In genomic region chr1:174976436-174977107, GRCh38 we compare ENCODE assay signal across 9 cellular contexts. TPM values are rescaled to one million over a fixed set of nuclear protein-coding genes. Genes with fewer than 3 reads are reported as not detected.
DNase-seq lines count a peak whose midpoint lies in the region; ATAC-seq, FAIRE-seq and TF ChIP-seq lines count a peak whose summit lies in the region.
"Had no signal": no experiment of that assay in that cellular context is flagged by ENCODE, and none has a peak within 500 bp of the region (broad histone marks: within the 10 kb centered on the region; RNA-seq: fewer than 3 reads in every experiment).

No MANE protein-coding gene starts in this region.

- in situ Hi-C loops in astrocyte of the spinal cord (cut with HindIII; ENCODE audit: low sequenced_read_pairs) (no loop called here), GM13976 (cut with MboI; ENCODE audit: low sequenced_read_pairs, unreplicated experiment) (loop anchor here (10.0 kb wide), 1 partner anchor 182 kb away; no protein-coding TSS in a partner anchor)

- peaks cover 18% of the 10 kb centered on the region for H3K4me1 Mint-ChIP-seq in HFFc6 (ENCODE audit: low read depth)
- peaks cover 20 to 23% of the 10 kb centered on the region in 2 donors for H3K4me1 Mint-ChIP-seq in natural killer cell treated with Interleukin-12 subunit alpha and Interleukin-12 subunit beta and Interleukin-15 and Interleukin-18, amount 100 ng/mL, for 72 hours (ENCODE audit: low read depth in 2 of 2)

- no peaks in the 10 kb centered on the region for H3K9me3 Mint-ChIP-seq in HFFc6
- no peaks in the 10 kb centered on the region for H3K9me3 Mint-ChIP-seq in natural killer cell treated with Interleukin-12 subunit alpha and Interleukin-12 subunit beta and Interleukin-15 and Interleukin-18, amount 100 ng/mL, for 72 hours
- H3K9me3 Mint-ChIP-seq: central memory CD8-positive, alpha-beta T cell had no signal

- no peak overlapping the region for H3K4me3 ChIP-seq in astrocyte of the spinal cord (ENCODE audit: low read depth, low read length)

- peak; percentile 30 for FAIRE-seq in islet of Langerhans (lab: Jason Lieb, UNC)

- TF ChIP-seq CTCF in HFFc6 (IDR thresholded peaks at IDR 0.05) (no peak), astrocyte of the spinal cord (IDR thresholded peaks at IDR 0.05; ENCODE audit: low read depth, low read length) (no peak), GM13976 (IDR thresholded peaks at IDR 0.05; ENCODE audit: borderline replicate concordance, control extremely low read depth, extremely low read depth, insufficient read depth, missing control alignments) (no peak)

- H3K4me3 Mint-ChIP-seq in HFFc6: no peak overlapping the region
- no peak overlapping the region for H3K4me3 Mint-ChIP-seq in natural killer cell treated with Interleukin-12 subunit alpha and Interleukin-12 subunit beta and Interleukin-15 and Interleukin-18, amount 100 ng/mL, for 72 hours
- H3K4me3 Mint-ChIP-seq: central memory CD8-positive, alpha-beta T cell had no signal

- no peak for ATAC-seq in HG03432 (IDR thresholded peaks at IDR 0.05; ENCODE audit: unreplicated experiment)
- ATAC-seq in natural killer cell treated with Interleukin-12 subunit alpha and Interleukin-12 subunit beta and Interleukin-15 and Interleukin-18, amount 100 ng/mL, for 72 hours: no peak

- H3K27me3 Mint-ChIP-seq in HFFc6 (ENCODE audit: insufficient read depth): peaks cover 1% of the 10 kb centered on the region; the same call in 1 of the 2 replicates
- H3K27me3 Mint-ChIP-seq in natural killer cell treated with Interleukin-12 subunit alpha and Interleukin-12 subunit beta and Interleukin-15 and Interleukin-18, amount 100 ng/mL, for 72 hours: no peaks in the 10 kb centered on the region
- H3K27me3 Mint-ChIP-seq: central memory CD8-positive, alpha-beta T cell had no signal

- no peaks in the 10 kb centered on the region; the same call in 1 of the 2 replicates for H3K36me3 Mint-ChIP-seq in HFFc6 (ENCODE audit: low read depth)
- peaks cover 12% of the 10 kb centered on the region for H3K36me3 Mint-ChIP-seq in natural killer cell treated with Interleukin-12 subunit alpha and Interleukin-12 subunit beta and Interleukin-15 and Interleukin-18, amount 100 ng/mL, for 72 hours

- DNase-seq in AG08395 (ENCODE audit: low spot score): peak; percentile 84
- peak; percentile 28 for DNase-seq in HFFc6
- DNase-seq in astrocyte of the spinal cord (ENCODE audit: low read depth, low spot score): peak; percentile 40
- no peak for DNase-seq in GM13976 (ENCODE audit: low spot score)
- DNase-seq in central memory CD4-positive, alpha-beta T cell: no peak
- DNase-seq in natural killer cell treated with Interleukin-12 subunit alpha and Interleukin-12 subunit beta and Interleukin-15 and Interleukin-18, amount 100 ng/mL, for 72 hours (ENCODE audit: low spot score): no peak

- H3K27ac Mint-ChIP-seq in HFFc6: no peak overlapping the region
- peak overlapping the region in 1 of 2 donors; percentile 29 for H3K27ac Mint-ChIP-seq in natural killer cell treated with Interleukin-12 subunit alpha and Interleukin-12 subunit beta and Interleukin-15 and Interleukin-18, amount 100 ng/mL, for 72 hours

RNA-seq across cellular contexts. Expression of gene CACYBP, which starts 23.2 kb away (rescaled TPM):
- total RNA-seq in HFFc6 (2021; fragmentation: NEBNext Ultra II Directional; extraction: Animal tissue kit (Norgen Biotek cat#: 25700)): 100 to 1,000 TPM in 5 of 6 experiments, 10 to 100 TPM in 1; 89.9 to 164 (median 142) TPM
- 100 to 1,000 TPM; 199 to 288 TPM for total RNA-seq in natural killer cell treated with Interleukin-12 subunit alpha and Interleukin-12 subunit beta and Interleukin-15 and Interleukin-18, amount 100 ng/mL, for 72 hours

RNA-seq across cellular contexts. Expression of gene MRPS14, which starts 46.7 kb away (rescaled TPM):
- total RNA-seq in HFFc6 (2021; fragmentation: NEBNext Ultra II Directional; extraction: Animal tissue kit (Norgen Biotek cat#: 25700)): 10 to 100 TPM; 30.1 to 43.4 (median 36.6) TPM
- 10 to 100 TPM; 23.9 to 34.7 TPM for total RNA-seq in natural killer cell treated with Interleukin-12 subunit alpha and Interleukin-12 subunit beta and Interleukin-15 and Interleukin-18, amount 100 ng/mL, for 72 hours

Comparison
In these comparisons a context has a peak if more than half of its experiments do, and no peak if none do; other contexts are left out.
1. DNase-seq: peak in AG08395 (single experiment), HFFc6 (single experiment) and astrocyte of the spinal cord (single experiment); none in GM13976 (single experiment), central memory CD4-positive, alpha-beta T cell (single experiment) and natural killer cell treated with Interleukin-12 subunit alpha and Interleukin-12 subunit beta and Interleukin-15 and Interleukin-18, amount 100 ng/mL, for 72 hours (single experiment).